25 cellular contexts compared by ENCODE assay signal in the genomic region with DNA sequence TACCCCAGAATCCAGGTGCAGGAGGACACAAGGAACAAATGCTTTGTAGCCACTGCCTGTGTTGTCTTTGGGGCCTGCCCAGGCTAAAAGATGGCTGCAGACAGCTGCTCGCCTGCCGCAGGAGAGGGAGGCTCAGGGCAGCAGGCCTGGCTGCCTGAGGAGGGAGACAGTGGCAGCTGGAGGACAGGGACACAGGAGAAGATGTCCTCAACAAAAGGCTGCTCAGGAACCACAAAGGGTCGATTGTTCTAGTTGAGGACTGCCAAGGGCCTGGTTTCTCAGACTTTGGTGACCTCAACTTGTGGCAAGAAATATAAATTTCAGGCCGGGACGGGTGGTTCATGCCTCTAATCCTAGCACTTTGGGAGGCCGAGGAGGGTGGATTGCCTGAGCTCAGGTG. TPM values are rescaled to one million over a fixed set of nuclear protein-coding genes. Genes with fewer than 3 reads are reported as not detected.
A peak's percentile ranks its signal among the peaks of the same experiment; 100 is the strongest.
DNase-seq lines count a peak whose midpoint lies in the region; TF ChIP-seq lines count a peak whose summit lies in the region.
"Had no signal": no experiment of that assay in that cellular context is flagged by ENCODE, and none has a peak within 500 bp of the region (broad histone marks: within the 10 kb centered on the region; RNA-seq: fewer than 3 reads in every experiment).

No MANE protein-coding gene starts in this region.

- peak overlapping the region in 1 of 3 donors; percentile 64 for H3K9ac ChIP-seq in skeletal muscle tissue (ENCODE audit: low read depth in 1 of 3, low read length in 3 of 3)
- H3K9ac ChIP-seq: BLaER1 had no signal

- TF ChIP-seq CTCF in chondrocyte (IDR thresholded peaks at IDR 0.05): no peak

- H3K4me3 Mint-ChIP-seq in dendritic cell treated with granulocyte-macrophage colony-stimulating factor and Interleukin-4, amounts not matched to agents 40 ng/mL and 50 ng/mL, for 4 days: no peak overlapping the region
- H3K4me3 Mint-ChIP-seq in chondrocyte (ENCODE audit: unreplicated experiment): no peak overlapping the region
- H3K4me3 Mint-ChIP-seq: activated T-helper 17 cell treated with anti-CD3 and anti-CD28 coated beads, Interleukin-2, amount 50 U/mL, for 72 hours; T-helper 2 cell treated with Interferon-gamma antibody and Interleukin-4, amounts not matched to agents 5 μg/mL and 100 μg/mL, for 36 hours had no signal

- peak overlapping the region; percentile 76 for H3K27ac ChIP-seq in skeletal muscle tissue (ENCODE audit: low read depth, low read length)
- H3K27ac ChIP-seq: ascending aorta, BLaER1, prostate gland, skin epidermis had no signal

- H3K27me3 ChIP-seq in H7 (ENCODE audit: control insufficient read depth, insufficient read depth, low read length): no peaks in the 10 kb centered on the region
- no peaks in the 10 kb centered on the region for H3K27me3 ChIP-seq in skeletal muscle tissue (ENCODE audit: control insufficient read depth in 3 of 3, insufficient read depth in 3 of 3, low read length in 3 of 3)
- H3K27me3 ChIP-seq: ascending aorta, BLaER1 had no signal

- DNase-seq in H7 (peak; percentile 27), middle frontal gyrus (ENCODE audit: extremely low spot score, low spot score) (peak; percentile 40), COR-L47 (lab: John Stamatoyannopoulos, UW) (no peak), NCI-H2227 (lab: John Stamatoyannopoulos, UW; ENCODE audit: unreplicated experiment) (no peak), chondrocyte (ENCODE audit: low spot score) (no peak)
- DNase-seq: ACHN, Calu3, left ventricle myocardium superior, NCI-H1105, NCI-H2029, NCI-H226, NCI-H774 had no signal

- intact Hi-C loops in dendritic cell treated with granulocyte-macrophage colony-stimulating factor and Interleukin-4, amounts not matched to agents 40 ng/mL and 50 ng/mL, for 4 days (cut with micrococcal nuclease): no loop called here

- peaks cover 91% of the 10 kb centered on the region for H3K36me3 Mint-ChIP-seq in dendritic cell treated with granulocyte-macrophage colony-stimulating factor and Interleukin-4, amounts not matched to agents 40 ng/mL and 50 ng/mL, for 4 days (ENCODE audit: low read depth)
- H3K36me3 Mint-ChIP-seq in chondrocyte (ENCODE audit: low read depth): peaks cover 9% of the 10 kb centered on the region
- H3K36me3 Mint-ChIP-seq: activated naive CD4-positive, alpha-beta T cell treated with anti-CD3 and anti-CD28 coated beads, Interleukin-2, amount 50 U/mL, for 72 hours had no signal

- no peaks in the 10 kb centered on the region for H3K9me3 Mint-ChIP-seq in dendritic cell treated with granulocyte-macrophage colony-stimulating factor and Interleukin-4, amounts not matched to agents 40 ng/mL and 50 ng/mL, for 4 days
- no peaks in the 10 kb centered on the region for H3K9me3 Mint-ChIP-seq in chondrocyte (ENCODE audit: low read depth)
- H3K9me3 Mint-ChIP-seq: activated naive CD4-positive, alpha-beta T cell treated with anti-CD3 and anti-CD28 coated beads, Interleukin-2, amount 50 U/mL, for 72 hours; activated T-helper 17 cell treated with anti-CD3 and anti-CD28 coated beads, Interleukin-2, amount 50 U/mL, for 72 hours; T-helper 2 cell treated with Interferon-gamma antibody and Interleukin-4, amounts not matched to agents 5 μg/mL and 100 μg/mL, for 36 hours had no signal

- H3K27ac Mint-ChIP-seq in dendritic cell treated with granulocyte-macrophage colony-stimulating factor and Interleukin-4, amounts not matched to agents 40 ng/mL and 50 ng/mL, for 4 days: peak overlapping the region; percentile 55
- no peak overlapping the region for H3K27ac Mint-ChIP-seq in chondrocyte (ENCODE audit: unreplicated experiment)
- H3K27ac Mint-ChIP-seq: activated naive CD4-positive, alpha-beta T cell treated with anti-CD3 and anti-CD28 coated beads, Interleukin-2, amount 50 U/mL, for 72 hours; activated T-helper 17 cell treated with anti-CD3 and anti-CD28 coated beads, Interleukin-2, amount 50 U/mL, for 72 hours; T-helper 2 cell treated with Interferon-gamma antibody and Interleukin-4, amounts not matched to agents 5 μg/mL and 100 μg/mL, for 36 hours had no signal

- peaks cover 5% of the 10 kb centered on the region for H3K4me1 Mint-ChIP-seq in dendritic cell treated with granulocyte-macrophage colony-stimulating factor and Interleukin-4, amounts not matched to agents 40 ng/mL and 50 ng/mL, for 4 days (ENCODE audit: low read depth)
- H3K4me1 Mint-ChIP-seq in chondrocyte (ENCODE audit: low read depth): no peaks in the 10 kb centered on the region
- H3K4me1 Mint-ChIP-seq: activated T-helper 17 cell treated with anti-CD3 and anti-CD28 coated beads, Interleukin-2, amount 50 U/mL, for 72 hours had no signal

- H3K27me3 Mint-ChIP-seq in dendritic cell treated with granulocyte-macrophage colony-stimulating factor and Interleukin-4, amounts not matched to agents 40 ng/mL and 50 ng/mL, for 4 days: no peaks in the 10 kb centered on the region
- no peaks in the 10 kb centered on the region for H3K27me3 Mint-ChIP-seq in chondrocyte (ENCODE audit: low read depth)
- H3K27me3 Mint-ChIP-seq: activated T-helper 17 cell treated with anti-CD3 and anti-CD28 coated beads, Interleukin-2, amount 50 U/mL, for 72 hours had no signal

- peaks cover 60 to 63% (median 61%) of the 10 kb centered on the region in 3 donors for H3K4me1 ChIP-seq in skeletal muscle tissue (ENCODE audit: control insufficient read depth in 3 of 3, insufficient read depth in 3 of 3, low read length in 3 of 3)
- H3K4me1 ChIP-seq: ascending aorta, prostate gland had no signal

- H3K4me3 ChIP-seq in H7 (ENCODE audit: insufficient read depth, low read depth, low read length) (no peak overlapping the region), skeletal muscle tissue (ENCODE audit: low read length in 3 of 3) (no peak overlapping the region)
- H3K4me3 ChIP-seq: ascending aorta, BLaER1, prostate gland, skin epidermis had no signal

- no peaks in the 10 kb centered on the region for H3K9me3 ChIP-seq in skeletal muscle tissue (ENCODE audit: control insufficient read depth in 3 of 3, low read length in 3 of 3)
- H3K9me3 ChIP-seq: ascending aorta, BLaER1, prostate gland had no signal

- no peaks in the 10 kb centered on the region for H3K36me3 ChIP-seq in H7 (replicated peaks; ENCODE audit: control insufficient read depth, insufficient read depth, low read length)
- H3K36me3 ChIP-seq in skeletal muscle tissue (ENCODE audit: control insufficient read depth in 3 of 3, insufficient read depth in 3 of 3, low read length in 3 of 3): peaks cover 28 to 37% (median 33%) of the 10 kb centered on the region in 3 donors

RNA-seq across cellular contexts. Expression of a gene that starts 7.6 kb away (rescaled TPM):
- 11.6 and 11.8 TPM in 2 replicates for total RNA-seq in H7 (2014; rRNA removed; shearing (Covaris generic))
- total RNA-seq in skeletal muscle tissue: 125 TPM
- total RNA-seq in chondrocyte: 54.0 to 57.1 TPM (median 54.2 TPM) in 3 replicates

RNA-seq across cellular contexts. Expression of a gene that starts 8.0 kb away (rescaled TPM):
- 26.0 and 30.6 TPM in 2 replicates for total RNA-seq in H7 (2014; rRNA removed; shearing (Covaris generic))
- total RNA-seq in skeletal muscle tissue: 4.7 TPM
- total RNA-seq in chondrocyte: 15.3 to 17.3 TPM (median 15.8 TPM) in 3 replicates

RNA-seq across cellular contexts. Expression of a gene that starts 13.7 kb away (rescaled TPM):
- total RNA-seq in H7 (2014; rRNA removed; shearing (Covaris generic)): 34.0 and 40.5 TPM in 2 replicates
- total RNA-seq in skeletal muscle tissue (3.7 TPM), chondrocyte (0.65 to 0.92 TPM (median 0.92 TPM) in 3 replicates)

RNA-seq across cellular contexts. Expression of a gene that starts 20.2 kb away (rescaled TPM):
- total RNA-seq in H7 (2014; rRNA removed; shearing (Covaris generic)): 0.07 TPM in 1 of 2 replicates, not detected in the other
- total RNA-seq in skeletal muscle tissue (1.0 TPM), chondrocyte (0.69 TPM in 1 of 3 replicates, not detected in the others)
- total RNA-seq: ascending aorta, cardiac septum, dermis microvascular lymphatic vessel endothelial cell, endothelial cell of umbilical vein, left ventricle myocardium superior, urinary bladder had no signal

RNA-seq across cellular contexts. Expression of a gene that starts 38.8 kb away (rescaled TPM):
- total RNA-seq in H7 (2014; rRNA removed; shearing (Covaris generic)): 65.9 and 75.6 TPM in 2 replicates
- 11.5 TPM for total RNA-seq in skeletal muscle tissue
- 14.4 to 25.8 TPM (median 15.6 TPM) in 3 replicates for total RNA-seq in chondrocyte

Comparison
In these comparisons a context has a peak if more than half of its experiments do, and no peak if none do; other contexts are left out.
1. DNase-seq: peak in H7 (single experiment) and middle frontal gyrus (single experiment); none in COR-L47 (single experiment), NCI-H2227 (single experiment) and chondrocyte (single experiment).